Comparison of ENCODE assay signal across 8 cellular contexts in genomic region chr7:151759591-151760042, GRCh38.
A peak's percentile ranks its signal among the peaks of the same experiment; 100 is the strongest.
DNase-seq lines count a peak whose midpoint lies in the region; ATAC-seq and TF ChIP-seq lines count a peak whose summit lies in the region.

No MANE protein-coding gene starts in this region.

- H3K4me3 ChIP-seq in SK-N-SH (ENCODE audit: low read depth in 2 of 2, low read length in 1 of 2) (no peak overlapping the region), heart right ventricle (no peak overlapping the region), retinal pigment epithelial cell (ENCODE audit: low read length) (no peak overlapping the region)

- TF ChIP-seq EP300 in SK-N-SH (IDR thresholded peaks at IDR 0.05; ENCODE audit: borderline replicate concordance in 1 of 2, low read depth in 1 of 2, low read length in 1 of 2) = no peak

- CTCF ChIA-PET in SK-N-SH (lab: Yijun Ruan, JAX) = interaction anchor here (0.6 to 22.2 kb wide), 90 partner anchors 9 to 520 kb away, joined by 3 to 333 read pairs (median 5); partner anchors contain the start of genes PRKAG2 and RHEB

- intact Hi-C loops in heart right ventricle (cut with DNase I) = loop anchor here (2.0 to 10.0 kb wide), 14 partner anchors 127 to 392 kb away; no protein-coding TSS in a partner anchor

- POLR2A ChIA-PET in SK-N-SH (lab: Yijun Ruan, JAX) = no interaction called here

- WGBS in SK-N-SH (ENCODE audit: low lambda C conversion rate) = 44% methylated on average over 9 of the region's 9 CpGs
- WGBS in heart right ventricle, 2 donors = 38 to 46% methylated on average over 9 of the region's 9 CpGs

- H3K9me2 ChIP-seq in SK-N-SH = no peaks in the 10 kb centered on the region

- DNase-seq in LHCN-M2 (ENCODE audit: low read depth) = peak; percentile 63
- DNase-seq in SK-N-SH = peak; percentile 92
- peak; percentile 67 for DNase-seq in activated naive CD8-positive, alpha-beta T cell treated with anti-CD3 and anti-CD28 coated beads, Interleukin-2, amount 50 U/mL, for 24 hours
- peak in 1 of 2 donors; percentile 60 for DNase-seq in heart right ventricle
- DNase-seq in retinal pigment epithelial cell (ENCODE audit: low read depth) = no peak

- no peak overlapping the region for H3K27ac ChIP-seq in 22Rv1
- no peak overlapping the region for H3K27ac ChIP-seq in SK-N-SH (ENCODE audit: low read depth in 2 of 2, low read length in 1 of 2)
- H3K27ac ChIP-seq in heart right ventricle = no peak overlapping the region

- H3K27me3 Mint-ChIP-seq in activated naive CD8-positive, alpha-beta T cell treated with anti-CD3 and anti-CD28 coated beads, Interleukin-2, amount 50 U/mL, for 24 hours = no peaks in the 10 kb centered on the region

- H3K36me3 Mint-ChIP-seq in activated naive CD8-positive, alpha-beta T cell treated with anti-CD3 and anti-CD28 coated beads, Interleukin-2, amount 50 U/mL, for 24 hours (ENCODE audit: low read depth) = no peaks in the 10 kb centered on the region

- peak; percentile 99 for TF ChIP-seq CTCF in 22Rv1 (IDR thresholded peaks at IDR 0.05)
- TF ChIP-seq CTCF in GM12873 (IDR thresholded peaks at IDR 0.05; ENCODE audit: insufficient read depth, low read depth, low read length, missing control alignments) = peak; percentile 95
- peak; percentile 99 for TF ChIP-seq CTCF in SK-N-SH (IDR thresholded peaks at IDR 0.05)
- peak; percentile 76 to 95 (median 88) for TF ChIP-seq CTCF in heart right ventricle (IDR thresholded peaks at IDR 0.05)
- TF ChIP-seq CTCF in retinal pigment epithelial cell (conservative IDR thresholded peaks at IDR 0.05; ENCODE audit: low read depth, low read length) = peak; percentile 90

- H3K9ac ChIP-seq in SK-N-SH = no peak overlapping the region

- H3K4me1 ChIP-seq in SK-N-SH (ENCODE audit: control insufficient read depth in 1 of 2, insufficient read depth in 2 of 2, low read depth in 1 of 2, low read length in 1 of 2) (peaks cover 20 to 21% of the 10 kb centered on the region in 2 experiments; a peak in 3 of 4 replicates), heart right ventricle (peaks cover 9 to 37% (median 22%) of the 10 kb centered on the region in 9 donors)

- peaks cover 20% of the 10 kb centered on the region for H3K4me1 Mint-ChIP-seq in activated naive CD8-positive, alpha-beta T cell treated with anti-CD3 and anti-CD28 coated beads, Interleukin-2, amount 50 U/mL, for 24 hours

- H3K9me3 ChIP-seq in SK-N-SH (no peaks in the 10 kb centered on the region), heart right ventricle (no peaks in the 10 kb centered on the region)

- H3K4me2 ChIP-seq in SK-N-SH = no peak overlapping the region

- H3F3A ChIP-seq in SK-N-SH (replicated peaks; ENCODE audit: insufficient read depth) = no peaks in the 10 kb centered on the region

- peak; percentile 99 for TF ChIP-seq RAD21 in SK-N-SH (IDR thresholded peaks at IDR 0.05; ENCODE audit: low read length)

- H3K4me3 Mint-ChIP-seq in activated naive CD8-positive, alpha-beta T cell treated with anti-CD3 and anti-CD28 coated beads, Interleukin-2, amount 50 U/mL, for 24 hours = no peak overlapping the region

- H3K79me2 ChIP-seq in SK-N-SH (ENCODE audit: insufficient read depth) = no peaks in the 10 kb centered on the region

- H2AFZ ChIP-seq in SK-N-SH (ENCODE audit: low read depth) = no peak overlapping the region

- no peaks in the 10 kb centered on the region for H3K9me3 Mint-ChIP-seq in activated naive CD8-positive, alpha-beta T cell treated with anti-CD3 and anti-CD28 coated beads, Interleukin-2, amount 50 U/mL, for 24 hours

- H3K27me3 ChIP-seq in SK-N-SH (ENCODE audit: insufficient read depth) (peaks cover 13% of the 10 kb centered on the region; the same call in 1 of the 2 replicates), heart right ventricle (no peaks in the 10 kb centered on the region)

- H3K36me3 ChIP-seq in SK-N-SH (replicated peaks in 1 of 2; ENCODE audit: control insufficient read depth in 1 of 2, insufficient read depth in 2 of 2, low read length in 1 of 2) (no peaks in the 10 kb centered on the region), heart right ventricle (no peaks in the 10 kb centered on the region)

- no peaks in the 10 kb centered on the region for H4K20me1 ChIP-seq in SK-N-SH (ENCODE audit: insufficient read depth)

- peak; percentile 42 for ATAC-seq in activated naive CD8-positive, alpha-beta T cell treated with anti-CD3 and anti-CD28 coated beads, Interleukin-2, amount 50 U/mL, for 24 hours
- peak; percentile 27 to 65 (median 51) for ATAC-seq in heart right ventricle
- ATAC-seq in HG03175 (IDR thresholded peaks at IDR 0.05; ENCODE audit: unreplicated experiment) = no peak

- H3K27ac Mint-ChIP-seq in activated naive CD8-positive, alpha-beta T cell treated with anti-CD3 and anti-CD28 coated beads, Interleukin-2, amount 50 U/mL, for 24 hours = no peak overlapping the region

TF ChIP-seq in SK-N-SH, 30 proteins besides CTCF, POLR2A, EP300 and RAD21 (continues in another document):
- TF ChIP-seq FOXJ3 (CRISPR knock-in tag; IDR thresholded peaks at IDR 0.05) (no peak), REST (IDR thresholded peaks at IDR 0.05; ENCODE audit: low read depth, low read length) (no peak), FOSL2 (IDR thresholded peaks at IDR 0.05; ENCODE audit: borderline replicate concordance, low read depth) (no peak), RCOR1 (IDR thresholded peaks at IDR 0.05; ENCODE audit: low read length) (0 out of 2 replicates have a peak, but pooled peaks have one; percentile 27), RFX5 (IDR thresholded peaks at IDR 0.05; ENCODE audit: low read length) (peak; percentile 43; the same call in 1 of the 2 replicates), JUND (IDR thresholded peaks at IDR 0.05) (no peak), TCF12 (IDR thresholded peaks at IDR 0.05) (no peak), EZH2phosphoT487 (IDR thresholded peaks at IDR 0.05; ENCODE audit: borderline replicate concordance, low read depth) (no peak), MAX (IDR thresholded peaks at IDR 0.05; ENCODE audit: low read depth) (no peak), YY1 (IDR thresholded peaks at IDR 0.05; ENCODE audit: low read depth) (no peak), TAF1 (IDR thresholded peaks at IDR 0.05; ENCODE audit: borderline replicate concordance, low read depth, low read length) (no peak), GATA2 (CRISPR knock-in tag; IDR thresholded peaks at IDR 0.05) (no peak), SIN3A (IDR thresholded peaks at IDR 0.05; ENCODE audit: borderline replicate concordance, low read depth, low read length) (no peak), MEF2A (IDR thresholded peaks at IDR 0.05; ENCODE audit: borderline replicate concordance, low read depth) (no peak), NRF1 (IDR thresholded peaks at IDR 0.05; ENCODE audit: low read depth, low read length) (no peak), RXRA (IDR thresholded peaks at IDR 0.05; ENCODE audit: borderline replicate concordance, low read depth) (no peak), ELF1 (IDR thresholded peaks at IDR 0.05) (no peak), MXI1 (IDR thresholded peaks at IDR 0.05; ENCODE audit: low read depth, low read length) (no peak)
- TF ChIP-seq, protein P1, sequence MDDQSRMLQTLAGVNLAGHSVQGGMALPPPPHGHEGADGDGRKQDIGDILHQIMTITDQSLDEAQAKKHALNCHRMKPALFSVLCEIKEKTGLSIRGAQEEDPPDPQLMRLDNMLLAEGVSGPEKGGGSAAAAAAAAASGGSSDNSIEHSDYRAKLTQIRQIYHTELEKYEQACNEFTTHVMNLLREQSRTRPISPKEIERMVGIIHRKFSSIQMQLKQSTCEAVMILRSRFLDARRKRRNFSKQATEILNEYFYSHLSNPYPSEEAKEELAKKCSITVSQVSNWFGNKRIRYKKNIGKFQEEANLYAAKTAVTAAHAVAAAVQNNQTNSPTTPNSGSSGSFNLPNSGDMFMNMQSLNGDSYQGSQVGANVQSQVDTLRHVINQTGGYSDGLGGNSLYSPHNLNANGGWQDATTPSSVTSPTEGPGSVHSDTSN (IDR thresholded peaks at IDR 0.05) = no peak
- TF ChIP-seq, protein P2, sequence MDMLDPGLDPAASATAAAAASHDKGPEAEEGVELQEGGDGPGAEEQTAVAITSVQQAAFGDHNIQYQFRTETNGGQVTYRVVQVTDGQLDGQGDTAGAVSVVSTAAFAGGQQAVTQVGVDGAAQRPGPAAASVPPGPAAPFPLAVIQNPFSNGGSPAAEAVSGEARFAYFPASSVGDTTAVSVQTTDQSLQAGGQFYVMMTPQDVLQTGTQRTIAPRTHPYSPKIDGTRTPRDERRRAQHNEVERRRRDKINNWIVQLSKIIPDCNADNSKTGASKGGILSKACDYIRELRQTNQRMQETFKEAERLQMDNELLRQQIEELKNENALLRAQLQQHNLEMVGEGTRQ (IDR thresholded peaks at IDR 0.05; ENCODE audit: borderline replicate concordance, low read depth, low read length) = no peak
